In genomic region chr1:62493656-62494055, GRCh38 we compare ENCODE assay signal across 18 cellular contexts. TPM values are rescaled to one million over a fixed set of nuclear protein-coding genes. Genes with fewer than 3 reads are reported as not detected.
DNase-seq lines count a peak whose midpoint lies in the region; ATAC-seq, FAIRE-seq and TF ChIP-seq lines count a peak whose summit lies in the region.
"Had no signal": no experiment of that assay in that cellular context is flagged by ENCODE, and none has a peak within 500 bp of the region (broad histone marks: within the 10 kb centered on the region; RNA-seq: fewer than 3 reads in every experiment).

No MANE protein-coding gene starts in this region.

- FAIRE-seq in astrocyte (lab: Jason Lieb, UNC) = no peak
- FAIRE-seq: GM12878, H1 had no signal

- WGBS in GM23248 (ENCODE audit: low coverage in 1 of 2, low lambda C conversion rate in 2 of 2, missing lambda C conversion rate in 2 of 2), 2 experiments = 95 to 99% methylated on average over 3 of the region's 3 CpGs

- H3K36me3 ChIP-seq in GM23248 (ENCODE audit: low read depth) (peaks cover 35% of the 10 kb centered on the region), astrocyte (ENCODE audit: insufficient read depth, low read length) (peaks cover 10% of the 10 kb centered on the region)

- H3K27ac ChIP-seq in GM23248 (no peak overlapping the region), astrocyte (ENCODE audit: low read depth, low read length) (no peak overlapping the region)
- H3K27ac ChIP-seq: PC-9 had no signal

- H3K27ac Mint-ChIP-seq in astrocyte (ENCODE audit: unreplicated experiment) = no peak overlapping the region
- H3K27ac Mint-ChIP-seq: B cell; CD4-positive, alpha-beta T cell had no signal

- H3K4me2 ChIP-seq in GM23248 (ENCODE audit: unreplicated experiment) = no peak overlapping the region
- no peak overlapping the region for H3K4me2 ChIP-seq in astrocyte (ENCODE audit: low read length)
- H3K4me2 ChIP-seq: PC-9 had no signal

- peaks cover 6% of the 10 kb centered on the region for H3K36me3 Mint-ChIP-seq in astrocyte (ENCODE audit: low read depth, unreplicated experiment)

- no peaks in the 10 kb centered on the region for H3F3A ChIP-seq in GM23248 (ENCODE audit: insufficient read depth)

- H3K9me3 Mint-ChIP-seq in astrocyte (ENCODE audit: unreplicated experiment) = no peaks in the 10 kb centered on the region
- H3K9me3 Mint-ChIP-seq: CD4-positive, alpha-beta T cell had no signal

- peaks cover 5% of the 10 kb centered on the region; the same call in 1 of the 2 replicates for H3K4me1 ChIP-seq in GM23248 (ENCODE audit: insufficient read depth)
- no peaks in the 10 kb centered on the region for H3K4me1 ChIP-seq in astrocyte (ENCODE audit: insufficient read depth, low read length)

- no peaks in the 10 kb centered on the region for H3K27me3 ChIP-seq in GM23248 (replicated peaks; ENCODE audit: insufficient read depth)
- H3K27me3 ChIP-seq in astrocyte (ENCODE audit: insufficient read depth, low read length) = no peaks in the 10 kb centered on the region

- H2AFZ ChIP-seq in GM23248 = no peak overlapping the region
- H2AFZ ChIP-seq in astrocyte (ENCODE audit: low read depth, low read length) = no peak overlapping the region
- H2AFZ ChIP-seq: PC-9 had no signal

- DNase-seq in GM23248 (peak; percentile 42), LHCN-M2 (ENCODE audit: low read depth) (peak; percentile 49), astrocyte (ENCODE audit: low read depth) (peak; percentile 2), foreskin fibroblast (peak; percentile 21 to 51), anterior cingulate cortex (lab: John Stamatoyannopoulos, UW) (no peak), DMS114 treated with DMSO at 0.1 percent for 48 hours (lab: John Stamatoyannopoulos, UW; ENCODE audit: unreplicated experiment) (no peak)
- DNase-seq in activated CD8-positive, alpha-beta memory T cell treated with anti-CD3 and anti-CD28 coated beads for 24 hours = no peak
- DNase-seq: CD4-positive, alpha-beta T cell; MV-4-11; NCI-H1436; NCI-H2081; NCI-H82; PC-9; Right ventricle myocardium superior had no signal

- no peaks in the 10 kb centered on the region for H4K20me1 ChIP-seq in GM23248 (ENCODE audit: insufficient read depth)
- H4K20me1 ChIP-seq in astrocyte (ENCODE audit: insufficient read depth, low read length) = no peaks in the 10 kb centered on the region

- H3K27me3 Mint-ChIP-seq in astrocyte (ENCODE audit: low read depth, unreplicated experiment) = no peaks in the 10 kb centered on the region
- H3K27me3 Mint-ChIP-seq: B cell; CD4-positive, alpha-beta T cell had no signal

- H3K4me3 ChIP-seq in GM23248 = no peak overlapping the region
- H3K4me3 ChIP-seq in astrocyte (ENCODE audit: insufficient read depth, low read depth, low read length) = no peak overlapping the region
- no peak overlapping the region for H3K4me3 ChIP-seq in foreskin fibroblast (ENCODE audit: low read depth in 1 of 2, low read length in 2 of 2)
- H3K4me3 ChIP-seq: GM12878, PC-9 had no signal

- H3K9me2 ChIP-seq in GM23248 (ENCODE audit: insufficient read depth) = no peaks in the 10 kb centered on the region

- ATAC-seq in GM21619 (IDR thresholded peaks at IDR 0.05; ENCODE audit: unreplicated experiment) = no peak
- ATAC-seq: GM12878 had no signal

- H3K79me2 ChIP-seq in GM23248 (ENCODE audit: insufficient read depth) = no peaks in the 10 kb centered on the region
- H3K79me2 ChIP-seq in astrocyte (ENCODE audit: insufficient read depth, low read length) = no peaks in the 10 kb centered on the region

- in situ Hi-C loops in GM23248 (cut with MboI) = no loop called here

- TF ChIP-seq CTCF in astrocyte (IDR thresholded peaks at IDR 0.05; ENCODE audit: insufficient read depth, low read depth, low read length) (no peak), foreskin fibroblast (IDR thresholded peaks at IDR 0.05; ENCODE audit: low read depth, low read length) (no peak)

- H3K4me1 Mint-ChIP-seq in astrocyte (ENCODE audit: low read depth, unreplicated experiment) = no peaks in the 10 kb centered on the region
- H3K4me1 Mint-ChIP-seq: B cell had no signal

- H3K9ac ChIP-seq in GM23248 = no peak overlapping the region
- no peak overlapping the region for H3K9ac ChIP-seq in astrocyte (ENCODE audit: low read length)

- H3K4me3 Mint-ChIP-seq in astrocyte (ENCODE audit: unreplicated experiment) = no peak overlapping the region
- H3K4me3 Mint-ChIP-seq: B cell; CD4-positive, alpha-beta T cell had no signal

- H3K9me3 ChIP-seq in GM23248 (ENCODE audit: low read depth) = no peaks in the 10 kb centered on the region
- no peaks in the 10 kb centered on the region for H3K9me3 ChIP-seq in astrocyte (ENCODE audit: insufficient read depth, low read depth, low read length)

RNA-seq across cellular contexts. Expression of gene USP1, which starts 56.8 kb away (rescaled TPM):
- total RNA-seq in GM23248 (2014; rRNA removed; shearing (Covaris generic)) = 27.8 and 31.2 TPM in 2 replicates
- polyA plus RNA-seq in GM23248 (2016; fragmentation: Nextera tagmentation; extraction: Ambion mirVana) = 22.7 and 22.8 TPM in 2 replicates
- total RNA-seq in LHCN-M2 (2014; rRNA removed) = 49.2 and 54.9 TPM in 2 replicates
- polyA plus RNA-seq in LHCN-M2 (2012) = 10.8 TPM
- 11.4 and 12.8 TPM in 2 replicates for total RNA-seq in astrocyte

Comparison
In these comparisons a context has a peak if more than half of its experiments do, and no peak if none do; other contexts are left out.
1. DNase-seq: peak in GM23248 (single experiment), LHCN-M2 (single experiment), astrocyte (single experiment) and foreskin fibroblast (2 of 2); none in anterior cingulate cortex (0 of 58), activated CD8-positive, alpha-beta memory T cell treated with anti-CD3 and anti-CD28 coated beads for 24 hours (single experiment) and DMS114 treated with DMSO at 0.1 percent for 48 hours (single experiment).